In the genomic region with DNA sequence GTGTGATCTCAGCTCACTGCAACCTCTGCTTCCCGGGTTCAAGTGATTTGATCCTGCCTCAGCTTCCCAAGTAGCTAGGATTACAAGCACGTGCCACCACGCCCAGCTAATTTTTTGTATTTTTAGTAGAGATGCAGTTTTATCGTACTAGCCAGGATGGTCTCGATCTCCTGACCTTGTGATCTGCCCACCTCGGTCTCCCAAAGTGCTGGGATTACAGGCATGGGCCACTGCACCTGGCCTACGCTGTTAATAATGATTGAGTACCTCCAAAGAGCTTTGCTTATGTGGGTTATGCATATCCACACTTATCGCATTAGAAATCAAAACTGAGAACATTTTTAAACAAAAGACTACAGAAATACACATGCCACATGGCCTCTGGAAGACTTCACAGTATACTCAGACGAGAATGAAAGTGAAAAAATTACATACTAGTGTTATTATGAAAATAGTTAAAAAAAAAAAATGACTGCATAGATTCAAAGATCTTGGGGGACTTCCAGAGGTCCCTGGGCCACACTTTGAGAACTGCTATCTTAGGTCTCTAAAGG, we compare ENCODE assay signal across 8 cellular contexts. TPM values are rescaled to one million over a fixed set of nuclear protein-coding genes. Genes with fewer than 3 reads are reported as not detected.
DNase-seq lines count a peak whose midpoint lies in the region; ATAC-seq lines count a peak whose summit lies in the region.

No MANE protein-coding gene starts in this region.

- peak overlapping the region; percentile 76 for H3K27ac ChIP-seq in epithelial cell of prostate

- ATAC-seq in GM18868 (IDR thresholded peaks at IDR 0.05; ENCODE audit: unreplicated experiment) (peak; percentile 90), GM21526 (IDR thresholded peaks at IDR 0.05; ENCODE audit: low FRiP score, unreplicated experiment) (peak; percentile 84), HG03196 (IDR thresholded peaks at IDR 0.05; ENCODE audit: unreplicated experiment) (peak; percentile 71)

- DNase-seq in epithelial cell of prostate (ENCODE audit: low read depth, low spot score) (no peak), GM03348 (ENCODE audit: low spot score) (no peak), H7 (no peak), C1 segment of cervical spinal cord (lab: John Stamatoyannopoulos, UW) (no peak), cardiac septum (ENCODE audit: low spot score) (no peak)

- peaks cover 7% of the 10 kb centered on the region for H3K36me3 ChIP-seq in H7 (replicated peaks; ENCODE audit: control insufficient read depth, insufficient read depth, low read length)

- intact Hi-C loops in cardiac septum (cut with DNase I), result no loop called here

- H3K27me3 ChIP-seq in H7 (ENCODE audit: control insufficient read depth, insufficient read depth, low read length), result no peaks in the 10 kb centered on the region

- no peak overlapping the region for H3K4me3 ChIP-seq in H7 (ENCODE audit: insufficient read depth, low read depth, low read length)

RNA-seq across cellular contexts. Expression of gene RPP38, which starts 25.4 kb away (rescaled TPM):
- total RNA-seq in H7 (2014; rRNA removed; shearing (Covaris generic)), result 17.5 and 18.5 TPM in 2 replicates
- 8.0 TPM for total RNA-seq in cardiac septum

RNA-seq across cellular contexts. Expression of gene ACBD7, which starts 34.0 kb away (rescaled TPM):
- 2.0 and 6.1 TPM in 2 replicates for total RNA-seq in H7 (2014; rRNA removed; shearing (Covaris generic))
- total RNA-seq in cardiac septum, result not detected

RNA-seq across cellular contexts. Expression of gene NMT2, which starts 45.9 kb away (rescaled TPM):
- 10.6 and 12.3 TPM in 2 replicates for total RNA-seq in H7 (2014; rRNA removed; shearing (Covaris generic))
- total RNA-seq in cardiac septum, result 11.0 TPM
